17 cellular contexts compared by ENCODE assay signal in genomic region chr10:31700222-31700621, GRCh38.
A peak's percentile ranks its signal among the peaks of the same experiment; 100 is the strongest.
DNase-seq lines count a peak whose midpoint lies in the region; ATAC-seq, FAIRE-seq and TF ChIP-seq lines count a peak whose summit lies in the region.
"Had no signal": no experiment of that assay in that cellular context is flagged by ENCODE, and none has a peak within 500 bp of the region (broad histone marks: within the 10 kb centered on the region; RNA-seq: fewer than 3 reads in every experiment).

No MANE protein-coding gene starts in this region.

- H3K27ac ChIP-seq in caudate nucleus (ENCODE audit: low read depth, low read length) (peak overlapping the region; percentile 49), kidney (ENCODE audit: low read depth in 2 of 2, low read length in 2 of 2) (peak overlapping the region in 1 of 2 donors; percentile 40), skin epidermis (peak overlapping the region in 16 of 21 experiments; percentile 1 to 92 (median 65)), A673 (ENCODE audit: low read depth, low read length, poor library complexity, severe bottlenecking) (no peak overlapping the region)

- H3K4me3 ChIP-seq in kidney (ENCODE audit: low read length in 2 of 2) (no peak overlapping the region), skin epidermis (no peak overlapping the region), A673 (ENCODE audit: low read depth, low read length, poor library complexity, severe bottlenecking) (no peak overlapping the region)

- intact Hi-C loops in kidney (cut with DNase I): no loop called here
- intact Hi-C loops in A673 (cut with micrococcal nuclease; ENCODE audit: unreplicated experiment): no loop called here

- ATAC-seq in HG03135 (IDR thresholded peaks at IDR 0.05; ENCODE audit: unreplicated experiment) (no peak), GM21390 (IDR thresholded peaks at IDR 0.05; ENCODE audit: unreplicated experiment) (no peak)
- ATAC-seq: activated T-helper 17 cell treated with anti-CD3 and anti-CD28 coated beads, Interleukin-2, amount 50 U/mL, for 72 hours; left lobe of liver had no signal

- POLR2A ChIA-PET in A673 (lab: Charles Lee; ENCODE audit: low non-redundant PET): no interaction called here

- H3K4me1 ChIP-seq in kidney (ENCODE audit: control insufficient read depth in 1 of 2, insufficient read depth in 1 of 2, low read depth in 1 of 2, low read length in 2 of 2): peaks cover 10 to 16% of the 10 kb centered on the region in 2 donors
- no peaks in the 10 kb centered on the region for H3K4me1 ChIP-seq in A673 (ENCODE audit: insufficient read depth, low read length, poor library complexity, severe bottlenecking)

- no peak for FAIRE-seq in kidney (lab: Jason Lieb, UNC)
- FAIRE-seq: frontal cortex, urothelium cell line had no signal

- H3K27me3 ChIP-seq in A673 (replicated peaks; ENCODE audit: insufficient read depth, low read depth, low read length, poor library complexity): no peaks in the 10 kb centered on the region

- H3K36me3 ChIP-seq in kidney (ENCODE audit: control insufficient read depth in 1 of 2, insufficient read depth in 2 of 2, low read length in 2 of 2) (no peaks in the 10 kb centered on the region), A673 (ENCODE audit: insufficient read depth, low read length, poor library complexity, severe bottlenecking) (no peaks in the 10 kb centered on the region)

- CTCF ChIA-PET in A673 (lab: Charles Lee): no interaction called here

- TF ChIP-seq CTCF in kidney (IDR thresholded peaks at IDR 0.05; ENCODE audit: borderline replicate concordance, extremely low read depth, insufficient read depth) (no peak), A673 (conservative IDR thresholded peaks at IDR 0.05; ENCODE audit: low read depth, low read length) (no peak)

- no TSS peak for BruUV-seq in A673 (replicated peaks; lab: Mats Ljungman, UMichigan)

- H3K9me3 ChIP-seq in kidney (ENCODE audit: control insufficient read depth in 1 of 2, low read length in 2 of 2): no peaks in the 10 kb centered on the region
- no peaks in the 10 kb centered on the region for H3K9me3 ChIP-seq in A673 (ENCODE audit: low read depth, low read length, poor library complexity, severe bottlenecking)

- H3K9ac ChIP-seq in kidney (ENCODE audit: low read length in 2 of 2): no peak overlapping the region

- peak; percentile 80 for DNase-seq in DMS 273 (lab: John Stamatoyannopoulos, UW; ENCODE audit: unreplicated experiment)
- no peak for DNase-seq in caudate nucleus (lab: John Stamatoyannopoulos, UW)
- peak; percentile 73 for DNase-seq in kidney
- DNase-seq in A673 (ENCODE audit: low spot score): no peak
- DNase-seq in midbrain (lab: John Stamatoyannopoulos, UW): no peak
- DNase-seq: activated CD4-positive, alpha-beta T cell treated with anti-CD3 and anti-CD28 coated beads for 4 hours; Karpas-422; NCI-H2081 treated with DMSO at 0.1 percent for 48 hours; retina; T-helper 1 cell had no signal

Comparison
In these comparisons a context has a peak if more than half of its experiments do, and no peak if none do; other contexts are left out.
1. DNase-seq: peak in DMS 273 (single experiment) and kidney (single experiment); none in caudate nucleus (0 of 61), A673 (single experiment) and midbrain (single experiment).